ENCODE assay signal across 10 cellular contexts in genomic region chr3:167876603-167877325, GRCh38.
DNase-seq lines count a peak whose midpoint lies in the region; ATAC-seq, FAIRE-seq and TF ChIP-seq lines count a peak whose summit lies in the region.
"Had no signal": no experiment of that assay in that cellular context is flagged by ENCODE, and none has a peak within 500 bp of the region (broad histone marks: within the 10 kb centered on the region; RNA-seq: fewer than 3 reads in every experiment).

No MANE protein-coding gene starts in this region.

- no peaks in the 10 kb centered on the region for H3K9me3 Mint-ChIP-seq in activated naive CD4-positive, alpha-beta T cell treated with anti-CD3 and anti-CD28 coated beads, Interleukin-2, amount 50 U/mL, for 72 hours

- intact Hi-C loops in breast epithelium (cut with DNase I; ENCODE audit: low total_unique reads) = no loop called here

- DNase-seq in A549 (ENCODE audit: low read depth in 1 of 2, low spot score in 1 of 2) (no peak), Kasumi-1 (lab: John Stamatoyannopoulos, UW) (peak; percentile 40 to 69), breast epithelium (ENCODE audit: low spot score in 2 of 2) (no peak), left lobe of liver (ENCODE audit: low spot score) (no peak), hippocampal formation (lab: John Stamatoyannopoulos, UW) (no peak), NCI-H774 (lab: John Stamatoyannopoulos, UW) (no peak), NCI-H2227 (lab: John Stamatoyannopoulos, UW; ENCODE audit: unreplicated experiment) (no peak)
- DNase-seq in activated naive CD4-positive, alpha-beta T cell treated with anti-CD3 and anti-CD28 coated beads, Interleukin-2, amount 50 U/mL, for 72 hours (ENCODE audit: low spot score in 2 of 2) = no peak
- DNase-seq: activated effector memory CD4-positive, alpha-beta T cell treated with anti-CD3 and anti-CD28 coated beads, Interleukin-2, amount 50 U/mL, for 16 hours had no signal

- no peaks in the 10 kb centered on the region for H3K36me3 Mint-ChIP-seq in activated naive CD4-positive, alpha-beta T cell treated with anti-CD3 and anti-CD28 coated beads, Interleukin-2, amount 50 U/mL, for 72 hours

- H3K4me1 ChIP-seq in A549 (peaks cover 4% of the 10 kb centered on the region; the same call in 1 of the 3 replicates), breast epithelium (no peaks in the 10 kb centered on the region)

- H3K36me3 ChIP-seq in breast epithelium = no peaks in the 10 kb centered on the region
- H3K36me3 ChIP-seq: BLaER1 treated with 17β-estradiol and CSF1 and Interleukin-3, amounts not matched to agents 10 nM and 100 nM had no signal

- H3K9me3 ChIP-seq in A549 (no peaks in the 10 kb centered on the region), breast epithelium (no peaks in the 10 kb centered on the region)
- H3K9me3 ChIP-seq: BLaER1 treated with 17β-estradiol and CSF1 and Interleukin-3, amounts not matched to agents 10 nM and 100 nM had no signal

- no peak for FAIRE-seq in A549 (lab: Jason Lieb, UNC)

- no peaks in the 10 kb centered on the region for H3K27me3 ChIP-seq in breast epithelium
- H3K27me3 ChIP-seq: BLaER1 treated with 17β-estradiol and CSF1 and Interleukin-3, amounts not matched to agents 10 nM and 100 nM had no signal

- POLR2A ChIA-PET in A549 (lab: Yijun Ruan, JAX) = no interaction called here

- CTCF ChIA-PET in A549 (lab: Yijun Ruan, JAX) = no interaction called here

- WGBS in A549 (ENCODE audit: missing lambda C conversion rate) = 42% methylated on average over 4 of the region's 4 CpGs

- no peak for TF ChIP-seq EP300 in A549 (IDR thresholded peaks at IDR 0.05)

- peak overlapping the region; percentile 23; the same call in 1 of the 3 replicates for H3K4me2 ChIP-seq in A549

- no peak overlapping the region for H3K27ac ChIP-seq in A549
- peak overlapping the region; percentile 34 to 60 for H3K27ac ChIP-seq in breast epithelium
- H3K27ac ChIP-seq: BLaER1 treated with 17β-estradiol and CSF1 and Interleukin-3, amounts not matched to agents 10 nM and 100 nM had no signal

- no peak overlapping the region for H3K4me3 ChIP-seq in A549
- no peak overlapping the region for H3K4me3 ChIP-seq in breast epithelium
- H3K4me3 ChIP-seq: BLaER1 treated with 17β-estradiol and CSF1 and Interleukin-3, amounts not matched to agents 10 nM and 100 nM had no signal

- no peak for TF ChIP-seq RAD21 in A549 (conservative IDR thresholded peaks at IDR 0.05 in 1 of 2, IDR thresholded peaks at IDR 0.05 in 1 of 2)

- H3K27ac Mint-ChIP-seq in activated naive CD4-positive, alpha-beta T cell treated with anti-CD3 and anti-CD28 coated beads, Interleukin-2, amount 50 U/mL, for 72 hours = no peak overlapping the region

- no peak for TF ChIP-seq POLR2A in A549 (IDR thresholded peaks at IDR 0.05; ENCODE audit: low read length)
- TF ChIP-seq POLR2A in breast epithelium (IDR thresholded peaks at IDR 0.05) = no peak

- ATAC-seq in A549 = peak; percentile 47 to 54; a peak in 3 of 6 replicates
- ATAC-seq in left lobe of liver = peak; percentile 44
- no peak for ATAC-seq in activated naive CD4-positive, alpha-beta T cell treated with anti-CD3 and anti-CD28 coated beads, Interleukin-2, amount 50 U/mL, for 72 hours

- TF ChIP-seq CTCF in A549 (IDR thresholded peaks at IDR 0.05) = no peak
- TF ChIP-seq CTCF in breast epithelium (IDR thresholded peaks at IDR 0.05) = no peak

TF ChIP-seq in A549, 52 proteins besides CTCF, POLR2A, EP300 and RAD21:
- TF ChIP-seq EHF (CRISPR knock-in tag; IDR thresholded peaks at IDR 0.05) (no peak), RNF2 (IDR thresholded peaks at IDR 0.05; ENCODE audit: borderline replicate concordance, low read depth) (no peak), E2F6 (IDR thresholded peaks at IDR 0.05; ENCODE audit: borderline replicate concordance, low read depth) (no peak), CBX8 (IDR thresholded peaks at IDR 0.05) (no peak), JUN (IDR thresholded peaks at IDR 0.05) (no peak), ELK1 (IDR thresholded peaks at IDR 0.05; ENCODE audit: low read depth, low read length) (no peak), ZNF302 (CRISPR knock-in tag; IDR thresholded peaks at IDR 0.05) (no peak), RCOR1 (IDR thresholded peaks at IDR 0.05; ENCODE audit: low read depth, low read length) (no peak), PBX3 (IDR thresholded peaks at IDR 0.05) (no peak), CHD4 (IDR thresholded peaks at IDR 0.05; ENCODE audit: borderline replicate concordance) (no peak), CEBPB (IDR thresholded peaks at IDR 0.05) (no peak), RARB (CRISPR knock-in tag; IDR thresholded peaks at IDR 0.05) (no peak), NR3C1 (IDR thresholded peaks at IDR 0.05) (no peak), MYC (IDR thresholded peaks at IDR 0.05; ENCODE audit: borderline replicate concordance, low read length) (no peak), RFX5 (IDR thresholded peaks at IDR 0.05) (no peak)
TF ChIP-seq in A549: peak in this region for 0.

Comparison
In these comparisons a context has a peak if more than half of its experiments do, and no peak if none do; other contexts are left out.
1. ATAC-seq: peak in A549 (2 of 2) and left lobe of liver (single experiment); none in activated naive CD4-positive, alpha-beta T cell treated with anti-CD3 and anti-CD28 coated beads, Interleukin-2, amount 50 U/mL, for 72 hours (0 of 2).
2. DNase-seq: peak in Kasumi-1 (2 of 2); none in A549 (0 of 2), breast epithelium (0 of 2), left lobe of liver (single experiment), hippocampal formation (0 of 2), NCI-H774 (single experiment), activated naive CD4-positive, alpha-beta T cell treated with anti-CD3 and anti-CD28 coated beads, Interleukin-2, amount 50 U/mL, for 72 hours (0 of 2) and NCI-H2227 (single experiment).
3. H3K27ac ChIP-seq: peak in breast epithelium (2 of 2); none in A549 (0 of 2).